ENCODE assay signal across 16 cellular contexts in the genomic region with DNA sequence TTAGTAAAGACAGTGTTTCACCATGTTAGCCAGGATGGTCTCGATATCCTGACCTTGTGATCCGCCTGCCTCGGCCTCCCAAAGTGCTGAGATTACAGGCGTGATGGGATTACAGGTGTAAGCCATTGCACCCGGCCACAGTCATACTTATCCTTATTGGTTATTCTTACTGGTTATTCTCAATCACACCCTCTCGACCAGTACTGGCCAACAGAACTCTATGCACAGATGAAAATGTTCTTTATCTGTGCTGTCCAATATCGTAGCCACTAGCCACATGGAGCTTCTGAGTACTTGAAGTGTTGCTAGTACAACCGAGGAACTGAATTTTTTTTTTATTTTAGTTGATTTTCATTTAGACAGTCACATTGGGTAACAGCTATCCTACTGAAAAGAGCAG.
DNase-seq lines count a peak whose midpoint lies in the region; ATAC-seq and TF ChIP-seq lines count a peak whose summit lies in the region.
"Had no signal": no experiment of that assay in that cellular context is flagged by ENCODE, and none has a peak within 500 bp of the region (broad histone marks: within the 10 kb centered on the region; RNA-seq: fewer than 3 reads in every experiment).

No MANE protein-coding gene starts in this region.

- H3K27ac ChIP-seq in right atrium auricular region (peak overlapping the region; percentile 42 to 69), tibial artery (peak overlapping the region; percentile 21 to 65)
- H3K27ac ChIP-seq: BLaER1 treated with 17β-estradiol and CSF1 and Interleukin-3, amounts not matched to agents 10 nM and 100 nM; GM23248; HL-60 had no signal

- H3K4me3 ChIP-seq in right atrium auricular region (no peak overlapping the region), tibial artery (no peak overlapping the region)
- H3K4me3 ChIP-seq: BLaER1 treated with 17β-estradiol and CSF1 and Interleukin-3, amounts not matched to agents 10 nM and 100 nM; GM12878; GM23248 had no signal

- intact Hi-C loops in Right ventricle myocardium superior (cut with DNase I): loop anchor here (10.0 kb wide), 1 partner anchor 58 kb away; no protein-coding TSS in a partner anchor
- intact Hi-C loops in left cardiac atrium (cut with DNase I): loop anchor here in 1 of 2 donors (5.0 kb wide), 1 partner anchor 65 kb away; a partner anchor contains a TSS
- intact Hi-C loops in tibial artery (cut with DNase I; ENCODE audit: low total_unique reads): no loop called here

- H3K27me3 ChIP-seq in right atrium auricular region (no peaks in the 10 kb centered on the region), tibial artery (no peaks in the 10 kb centered on the region)
- H3K27me3 ChIP-seq: BLaER1 treated with 17β-estradiol and CSF1 and Interleukin-3, amounts not matched to agents 10 nM and 100 nM had no signal

- TF ChIP-seq CTCF in chondrocyte (IDR thresholded peaks at IDR 0.05) (no peak), right atrium auricular region (IDR thresholded peaks at IDR 0.05) (no peak), tibial artery (IDR thresholded peaks at IDR 0.05) (no peak)

- H3K36me3 Mint-ChIP-seq in chondrocyte (ENCODE audit: low read depth): peaks cover 1% of the 10 kb centered on the region
- H3K36me3 Mint-ChIP-seq: CD4-positive, CD25-positive, alpha-beta regulatory T cell had no signal

- H3K4me3 Mint-ChIP-seq in chondrocyte (ENCODE audit: unreplicated experiment): no peak overlapping the region
- H3K4me3 Mint-ChIP-seq: CD4-positive, CD25-positive, alpha-beta regulatory T cell had no signal

- peak; percentile 30 for ATAC-seq in Right ventricle myocardium superior (ENCODE audit: poor library complexity)
- ATAC-seq in left cardiac atrium: no peak
- ATAC-seq: GM12878, HCT116 had no signal

- H3K9me3 ChIP-seq in right atrium auricular region (no peaks in the 10 kb centered on the region), tibial artery (no peaks in the 10 kb centered on the region)

- peaks cover 21% of the 10 kb centered on the region for H3K4me1 Mint-ChIP-seq in chondrocyte (ENCODE audit: low read depth)

- H3K36me3 ChIP-seq in right atrium auricular region (peaks cover under 1% of the 10 kb centered on the region), tibial artery (peaks cover 0 to 7% (median 0%) of the 10 kb centered on the region in 3 donors)

- peak overlapping the region; percentile 37 for H3K27ac Mint-ChIP-seq in chondrocyte (ENCODE audit: unreplicated experiment)
- H3K27ac Mint-ChIP-seq: CD4-positive, CD25-positive, alpha-beta regulatory T cell had no signal

- H3K27me3 Mint-ChIP-seq in chondrocyte (ENCODE audit: low read depth): no peaks in the 10 kb centered on the region

- H3K4me1 ChIP-seq in right atrium auricular region (peaks cover 2 to 35% of the 10 kb centered on the region in 2 donors), tibial artery (peaks cover 5 to 44% (median 13%) of the 10 kb centered on the region in 4 donors)

- DNase-seq in Right ventricle myocardium superior (no peak), left cardiac atrium (no peak), chondrocyte (ENCODE audit: low spot score) (no peak), right atrium auricular region (ENCODE audit: low spot score) (no peak), tibial artery (no peak), cerebellar cortex (ENCODE audit: low spot score) (no peak), activated gamma-delta T cell (lab: John Stamatoyannopoulos, UW) (no peak), GDM1 (lab: John Stamatoyannopoulos, UW) (no peak)
- DNase-seq: ACHN; CD4-positive, CD25-positive, alpha-beta regulatory T cell; DMS53 had no signal

- H3K9me3 Mint-ChIP-seq in chondrocyte (ENCODE audit: low read depth): no peaks in the 10 kb centered on the region
- H3K9me3 Mint-ChIP-seq: CD4-positive, CD25-positive, alpha-beta regulatory T cell had no signal
